9 cellular contexts compared by ENCODE assay signal in genomic region chr2:207122914-207123744, GRCh38. TPM values are rescaled to one million over a fixed set of nuclear protein-coding genes. Genes with fewer than 3 reads are reported as not detected.
DNase-seq lines count a peak whose midpoint lies in the region; ATAC-seq and TF ChIP-seq lines count a peak whose summit lies in the region.
"Had no signal": no experiment of that assay in that cellular context is flagged by ENCODE, and none has a peak within 500 bp of the region (broad histone marks: within the 10 kb centered on the region; RNA-seq: fewer than 3 reads in every experiment).

No MANE protein-coding gene starts in this region.

- H3K9me3 Mint-ChIP-seq in activated CD4-positive, alpha-beta T cell treated with anti-CD3 and anti-CD28 coated beads, Interleukin-2, amount 10 ng/mL, durations not matched to agents 7 days and 5 days, result peaks cover 3% of the 10 kb centered on the region
- no peaks in the 10 kb centered on the region for H3K9me3 Mint-ChIP-seq in stimulated activated naive CD8-positive, alpha-beta T cell treated with anti-CD3 and anti-CD28 coated beads, Interleukin-15, Interleukin-2, amounts not matched to agents 100 ng/mL and 50 ng/mL, for 24 hours
- H3K9me3 Mint-ChIP-seq: natural killer cell had no signal

- POLR2A ChIA-PET in activated CD4-positive, alpha-beta T cell treated with anti-CD3 and anti-CD28 coated beads, Interleukin-2, amount 10 ng/mL, durations not matched to agents 7 days and 5 days (lab: Charles Lee), result interaction anchor here (0.6 kb wide), 1 partner anchor 54 kb away, joined by 3 read pairs; no protein-coding TSS in a partner anchor

- peak; percentile 14 for DNase-seq in activated CD4-positive, alpha-beta T cell treated with anti-CD3 and anti-CD28 coated beads for 1 hour
- DNase-seq in activated CD4-positive, alpha-beta T cell treated with anti-CD3 and anti-CD28 coated beads, Interleukin-2, amount 10 ng/mL, durations not matched to agents 7 days and 5 days, result no peak
- DNase-seq in activated T-helper 1 cell treated with Interleukin-2 at 50 U/mL for 16 hours (ENCODE audit: low read depth) (peak; percentile 16), lung (ENCODE audit: low spot score) (no peak), Ammon's horn (ENCODE audit: low spot score) (no peak), adrenal gland (no peak)
- DNase-seq: natural killer cell had no signal

- H3K27ac ChIP-seq in lung (ENCODE audit: low read depth in 1 of 2, low read length in 1 of 2) (peak overlapping the region in 1 of 2 donors; percentile 28), adrenal gland (peak overlapping the region in 2 of 5 donors; percentile 14 to 68)

- no peak for TF ChIP-seq POLR2A in adrenal gland (IDR thresholded peaks at IDR 0.05)

- no peak for TF ChIP-seq CTCF in lung (IDR thresholded peaks at IDR 0.05; ENCODE audit: control extremely low read depth, extremely low read depth)
- TF ChIP-seq CTCF in adrenal gland (IDR thresholded peaks at IDR 0.05), result no peak

- CTCF ChIA-PET in activated CD4-positive, alpha-beta T cell treated with anti-CD3 and anti-CD28 coated beads, Interleukin-2, amount 10 ng/mL, durations not matched to agents 7 days and 5 days (lab: Charles Lee), result interaction anchor here (0.5 to 1.3 kb wide), 4 partner anchors 9 to 516 kb away, joined by 3 to 6 read pairs (median 3); no protein-coding TSS in a partner anchor

- ATAC-seq in lung (ENCODE audit: insufficient read depth, low FRiP score), result peak; percentile 53
- ATAC-seq in GM21360 (IDR thresholded peaks at IDR 0.05; ENCODE audit: unreplicated experiment), result no peak
- ATAC-seq: natural killer cell had no signal

- H3K36me3 ChIP-seq in lung (ENCODE audit: control insufficient read depth in 2 of 2, insufficient read depth in 2 of 2, low read length in 2 of 2) (peaks cover 3 to 12% of the 10 kb centered on the region in 2 donors), adrenal gland (replicated peaks in 1 of 2) (peaks cover 0 to 15% of the 10 kb centered on the region in 2 donors)

- H3K27me3 ChIP-seq in lung (ENCODE audit: control insufficient read depth, insufficient read depth) (no peaks in the 10 kb centered on the region), adrenal gland (no peaks in the 10 kb centered on the region)

- H3K27me3 Mint-ChIP-seq in activated CD4-positive, alpha-beta T cell treated with anti-CD3 and anti-CD28 coated beads, Interleukin-2, amount 10 ng/mL, durations not matched to agents 7 days and 5 days, result no peaks in the 10 kb centered on the region
- H3K27me3 Mint-ChIP-seq in stimulated activated naive CD8-positive, alpha-beta T cell treated with anti-CD3 and anti-CD28 coated beads, Interleukin-15, Interleukin-2, amounts not matched to agents 100 ng/mL and 50 ng/mL, for 24 hours, result no peaks in the 10 kb centered on the region

- no peak overlapping the region for H3K4me3 ChIP-seq in lung
- no peak overlapping the region for H3K4me3 ChIP-seq in adrenal gland

- intact Hi-C loops in adrenal gland (cut with DNase I), result no loop called here

- WGBS in lung, 2 donors, result 73 to 82% methylated on average over 8 of the region's 8 CpGs
- 83 to 90% (median 87%) methylated on average over 8 of the region's 8 CpGs for WGBS in adrenal gland, 4 donors

- peaks cover 37% of the 10 kb centered on the region for H3K4me1 Mint-ChIP-seq in activated CD4-positive, alpha-beta T cell treated with anti-CD3 and anti-CD28 coated beads, Interleukin-2, amount 10 ng/mL, durations not matched to agents 7 days and 5 days
- peaks cover 72% of the 10 kb centered on the region for H3K4me1 Mint-ChIP-seq in stimulated activated naive CD8-positive, alpha-beta T cell treated with anti-CD3 and anti-CD28 coated beads, Interleukin-15, Interleukin-2, amounts not matched to agents 100 ng/mL and 50 ng/mL, for 24 hours (ENCODE audit: low read depth)

- peaks cover 13 to 32% of the 10 kb centered on the region in 2 donors for H3K4me1 ChIP-seq in lung (ENCODE audit: control insufficient read depth in 2 of 2, insufficient read depth in 2 of 2, low read length in 2 of 2)
- peaks cover 14 to 43% of the 10 kb centered on the region in 2 donors for H3K4me1 ChIP-seq in adrenal gland (replicated peaks in 1 of 2)

- H3K9me3 ChIP-seq in lung (ENCODE audit: control insufficient read depth in 2 of 2, insufficient read depth in 1 of 2, low read length in 1 of 2), result no peaks in the 10 kb centered on the region
- no peaks in the 10 kb centered on the region for H3K9me3 ChIP-seq in adrenal gland (replicated peaks in 1 of 3)

- peaks cover 76% of the 10 kb centered on the region for H3K36me3 Mint-ChIP-seq in activated CD4-positive, alpha-beta T cell treated with anti-CD3 and anti-CD28 coated beads, Interleukin-2, amount 10 ng/mL, durations not matched to agents 7 days and 5 days (ENCODE audit: low read depth)
- peaks cover 25% of the 10 kb centered on the region for H3K36me3 Mint-ChIP-seq in stimulated activated naive CD8-positive, alpha-beta T cell treated with anti-CD3 and anti-CD28 coated beads, Interleukin-15, Interleukin-2, amounts not matched to agents 100 ng/mL and 50 ng/mL, for 24 hours (ENCODE audit: low read depth)
- H3K36me3 Mint-ChIP-seq: natural killer cell had no signal

- no peak overlapping the region for H3K4me3 Mint-ChIP-seq in activated CD4-positive, alpha-beta T cell treated with anti-CD3 and anti-CD28 coated beads, Interleukin-2, amount 10 ng/mL, durations not matched to agents 7 days and 5 days
- H3K4me3 Mint-ChIP-seq in stimulated activated naive CD8-positive, alpha-beta T cell treated with anti-CD3 and anti-CD28 coated beads, Interleukin-15, Interleukin-2, amounts not matched to agents 100 ng/mL and 50 ng/mL, for 24 hours, result peak overlapping the region; percentile 63
- H3K4me3 Mint-ChIP-seq: natural killer cell had no signal

- H3K27ac Mint-ChIP-seq in activated CD4-positive, alpha-beta T cell treated with anti-CD3 and anti-CD28 coated beads, Interleukin-2, amount 10 ng/mL, durations not matched to agents 7 days and 5 days, result no peak overlapping the region
- peak overlapping the region; percentile 86 for H3K27ac Mint-ChIP-seq in stimulated activated naive CD8-positive, alpha-beta T cell treated with anti-CD3 and anti-CD28 coated beads, Interleukin-15, Interleukin-2, amounts not matched to agents 100 ng/mL and 50 ng/mL, for 24 hours
- H3K27ac Mint-ChIP-seq: natural killer cell had no signal

RNA-seq across cellular contexts. Expression of gene KLF7, which starts 42.6 kb away (rescaled TPM):
- total RNA-seq in activated CD4-positive, alpha-beta T cell treated with anti-CD3 and anti-CD28 coated beads, Interleukin-2, amount 10 ng/mL, durations not matched to agents 7 days and 5 days, result 10 to 100 TPM; 35.3 to 38.2 TPM
- total RNA-seq in lung (10 to 100 TPM; 23.7 to 51.8 TPM), adrenal gland (10 to 100 TPM; 11.9 to 45.9 (median 25.7) TPM)
- polyA plus RNA-seq in lung (10 to 100 TPM in 1 of 2 donors, 1 to 10 TPM in 1; 4.4 to 20.9 TPM), adrenal gland (10 to 100 TPM in 1 of 3 donors, 1 to 10 TPM in 2; 3.6 to 17.0 (median 6.8) TPM)

Comparison
In these comparisons a context has a peak if more than half of its experiments do, and no peak if none do; other contexts are left out.
1. DNase-seq: peak in activated CD4-positive, alpha-beta T cell treated with anti-CD3 and anti-CD28 coated beads for 1 hour (single experiment) and activated T-helper 1 cell treated with Interleukin-2 at 50 U/mL for 16 hours (single experiment); none in activated CD4-positive, alpha-beta T cell treated with anti-CD3 and anti-CD28 coated beads, Interleukin-2, amount 10 ng/mL, durations not matched to agents 7 days and 5 days (single experiment), lung (single experiment), Ammon's horn (single experiment) and adrenal gland (0 of 7).